Comparison of ENCODE assay signal across 8 cellular contexts in the genomic region with DNA sequence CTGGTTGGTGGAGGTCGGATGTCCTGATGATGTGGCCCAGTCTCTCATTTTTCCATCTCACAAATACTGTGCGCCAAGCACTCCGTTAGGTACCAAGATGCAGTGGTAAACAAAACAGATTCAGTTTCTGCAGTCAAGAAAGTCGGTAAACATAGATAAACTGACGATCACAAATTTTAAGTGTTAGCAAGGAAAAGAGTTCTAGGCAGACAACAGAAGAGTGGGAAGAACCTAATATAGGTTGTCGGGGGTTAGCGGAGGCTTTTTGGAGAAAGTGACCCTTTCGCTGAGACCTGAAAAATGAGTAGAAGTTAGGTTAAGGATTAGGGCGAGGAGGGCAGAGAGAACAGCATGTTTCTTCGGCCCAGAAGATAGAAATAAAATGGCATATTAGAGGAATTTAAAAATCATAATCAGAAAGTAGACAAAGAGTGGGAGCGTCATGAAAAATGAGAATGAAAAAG. TPM values are rescaled to one million over a fixed set of nuclear protein-coding genes. Genes with fewer than 3 reads are reported as not detected.
A peak's percentile ranks its signal among the peaks of the same experiment; 100 is the strongest.
DNase-seq lines count a peak whose midpoint lies in the region; ATAC-seq and TF ChIP-seq lines count a peak whose summit lies in the region.

No MANE protein-coding gene starts in this region.

- H3K27me3 ChIP-seq in kidney epithelial cell (ENCODE audit: control insufficient read depth, insufficient read depth, low read length) (no peaks in the 10 kb centered on the region), testis (no peaks in the 10 kb centered on the region)

- WGBS in testis, 2 donors = 0 to 3% methylated on average over 11 of the region's 11 CpGs

- POLR2A ChIA-PET in activated CD4-positive, alpha-beta T cell treated with anti-CD3 and anti-CD28 coated beads for 36 hours (lab: Charles Lee) = interaction anchor here (0.6 kb wide), 3 partner anchors 12 to 106 kb away, joined by 3 to 5 read pairs (median 3); no protein-coding TSS in a partner anchor

- no peak for TF ChIP-seq POLR2A in testis (IDR thresholded peaks at IDR 0.05)

- no peak for DNase-seq in activated CD4-positive, alpha-beta T cell treated with anti-CD3 and anti-CD28 coated beads for 36 hours
- DNase-seq in activated CD4-positive, alpha-beta T cell treated with anti-CD3 and anti-CD28 coated beads, Interleukin-2, amount 50 U/mL, for 4 hours = no peak
- no peak for DNase-seq in activated naive CD8-positive, alpha-beta T cell treated with anti-CD3 and anti-CD28 coated beads, Interleukin-2, amount 50 U/mL, for 24 hours
- DNase-seq in kidney epithelial cell (ENCODE audit: low read depth) (no peak), testis (no peak), NCI-H1694 treated with DMSO at 0.1 percent for 48 hours (lab: John Stamatoyannopoulos, UW) (no peak), GOT3 (lab: John Stamatoyannopoulos, UW) (no peak)
- no peak for DNase-seq in activated CD8-positive, alpha-beta memory T cell treated with anti-CD3 and anti-CD28 coated beads, Interleukin-2, amount 50 U/mL, for 48 hours

- peak overlapping the region; percentile 94 for H3K27ac Mint-ChIP-seq in activated CD4-positive, alpha-beta T cell treated with anti-CD3 and anti-CD28 coated beads for 36 hours
- peak overlapping the region; percentile 93 for H3K27ac Mint-ChIP-seq in activated naive CD8-positive, alpha-beta T cell treated with anti-CD3 and anti-CD28 coated beads, Interleukin-2, amount 50 U/mL, for 24 hours

- no peaks in the 10 kb centered on the region for H3K27me3 Mint-ChIP-seq in activated CD4-positive, alpha-beta T cell treated with anti-CD3 and anti-CD28 coated beads for 36 hours
- H3K27me3 Mint-ChIP-seq in activated naive CD8-positive, alpha-beta T cell treated with anti-CD3 and anti-CD28 coated beads, Interleukin-2, amount 50 U/mL, for 24 hours = no peaks in the 10 kb centered on the region

- peaks cover 22% of the 10 kb centered on the region for H3K4me1 ChIP-seq in testis

- H3K9me3 Mint-ChIP-seq in activated CD4-positive, alpha-beta T cell treated with anti-CD3 and anti-CD28 coated beads for 36 hours (ENCODE audit: low read depth) = no peaks in the 10 kb centered on the region
- H3K9me3 Mint-ChIP-seq in activated naive CD8-positive, alpha-beta T cell treated with anti-CD3 and anti-CD28 coated beads, Interleukin-2, amount 50 U/mL, for 24 hours = no peaks in the 10 kb centered on the region

- peak overlapping the region; percentile 82 to 89 for H3K27ac ChIP-seq in testis

- peaks cover 48% of the 10 kb centered on the region for H3K4me1 Mint-ChIP-seq in activated CD4-positive, alpha-beta T cell treated with anti-CD3 and anti-CD28 coated beads for 36 hours
- peaks cover 53% of the 10 kb centered on the region for H3K4me1 Mint-ChIP-seq in activated naive CD8-positive, alpha-beta T cell treated with anti-CD3 and anti-CD28 coated beads, Interleukin-2, amount 50 U/mL, for 24 hours

- CTCF ChIA-PET in activated CD4-positive, alpha-beta T cell treated with anti-CD3 and anti-CD28 coated beads for 36 hours (lab: Charles Lee) = no interaction called here

- no peak for ATAC-seq in activated CD4-positive, alpha-beta T cell treated with anti-CD3 and anti-CD28 coated beads for 36 hours
- no peak for ATAC-seq in activated naive CD8-positive, alpha-beta T cell treated with anti-CD3 and anti-CD28 coated beads, Interleukin-2, amount 50 U/mL, for 24 hours

- H3K36me3 ChIP-seq in kidney epithelial cell (ENCODE audit: control insufficient read depth, insufficient read depth, low read length) (no peaks in the 10 kb centered on the region), testis (ENCODE audit: low read depth, missing control alignments) (no peaks in the 10 kb centered on the region)

- TF ChIP-seq CTCF in kidney epithelial cell (IDR thresholded peaks at IDR 0.05; ENCODE audit: insufficient read depth, low read length, poor library complexity, severe bottlenecking) (no peak), testis (IDR thresholded peaks at IDR 0.05) (no peak)

- no peaks in the 10 kb centered on the region for H3K9me3 ChIP-seq in testis

- H3K4me3 ChIP-seq in kidney epithelial cell (ENCODE audit: low read depth, low read length) (peak overlapping the region; percentile 92), testis (peak overlapping the region; percentile 97 to 98)

- intact Hi-C loops in activated CD4-positive, alpha-beta T cell treated with anti-CD3 and anti-CD28 coated beads for 36 hours (cut with DNase I, micrococcal nuclease) = loop anchor here (1.0 to 5.0 kb wide), 11 partner anchors 112 to 1948 kb away; partner anchors contain the start of genes AKIRIN2 (in 2 of the 2), SLC35A1 (in 2 of the 2), SMIM8 (in 2 of the 2) and RNGTT (in 1 of the 2)
- intact Hi-C loops in testis (cut with DNase I; ENCODE audit: low total_unique reads) = no loop called here

- H3K36me3 Mint-ChIP-seq in activated CD4-positive, alpha-beta T cell treated with anti-CD3 and anti-CD28 coated beads for 36 hours (ENCODE audit: low read depth) = peaks cover 23% of the 10 kb centered on the region
- peaks cover 21% of the 10 kb centered on the region for H3K36me3 Mint-ChIP-seq in activated naive CD8-positive, alpha-beta T cell treated with anti-CD3 and anti-CD28 coated beads, Interleukin-2, amount 50 U/mL, for 24 hours (ENCODE audit: low read depth)

- peak overlapping the region; percentile 86 for H3K4me3 Mint-ChIP-seq in activated CD4-positive, alpha-beta T cell treated with anti-CD3 and anti-CD28 coated beads for 36 hours
- H3K4me3 Mint-ChIP-seq in activated naive CD8-positive, alpha-beta T cell treated with anti-CD3 and anti-CD28 coated beads, Interleukin-2, amount 50 U/mL, for 24 hours = peak overlapping the region; percentile 90

RNA-seq across cellular contexts. Expression of gene ORC3, which starts 0.5 kb away (rescaled TPM):
- 10 to 100 TPM; 38.8 to 42.6 TPM for total RNA-seq in activated CD4-positive, alpha-beta T cell treated with anti-CD3 and anti-CD28 coated beads for 36 hours
- 20.2 and 20.9 TPM in 2 replicates for total RNA-seq in kidney epithelial cell
- 10 to 100 TPM; 38.8 to 50.4 TPM for total RNA-seq in testis
- 40.5 TPM for polyA plus RNA-seq in testis (ENCODE audit: insufficient read depth, low read depth, low replicate concordance)

RNA-seq across cellular contexts. Expression of gene RARS2, which starts 0.7 kb away (rescaled TPM):
- total RNA-seq in activated CD4-positive, alpha-beta T cell treated with anti-CD3 and anti-CD28 coated beads for 36 hours = 10 to 100 TPM; 20.8 to 24.7 TPM
- total RNA-seq in kidney epithelial cell = 31.6 and 35.5 TPM in 2 replicates
- total RNA-seq in testis = 10 to 100 TPM; 33.1 to 35.7 TPM
- 50.9 TPM for polyA plus RNA-seq in testis (ENCODE audit: insufficient read depth, low read depth, low replicate concordance)
